ENCODE assay signal across 1 cellular context in the genomic region with DNA sequence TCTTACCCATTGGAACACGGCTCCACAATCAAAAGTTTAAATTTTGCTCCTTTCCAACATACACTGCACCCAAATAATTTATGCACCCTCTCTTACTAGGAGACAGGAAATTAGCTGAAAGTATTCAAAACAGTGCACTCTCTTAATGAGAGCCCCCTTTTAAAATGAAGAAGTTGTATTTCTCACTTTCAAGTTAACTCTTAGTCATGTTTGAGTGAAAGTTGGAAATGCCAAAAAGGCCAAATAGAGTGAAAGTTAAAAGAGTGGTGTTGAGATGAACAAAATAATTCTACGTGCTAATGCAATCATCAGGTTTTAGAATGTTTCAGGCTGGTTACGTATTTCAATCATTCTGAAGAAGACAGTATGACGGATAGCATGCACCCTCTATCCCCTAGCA.
TF ChIP-seq lines count a peak whose summit lies in the region.

No MANE protein-coding gene starts in this region.

TF ChIP-seq in HepG2, 621 proteins besides CTCF, POLR2A, EP300 and RAD21 (continued from another document):
- TF ChIP-seq, protein P1, sequence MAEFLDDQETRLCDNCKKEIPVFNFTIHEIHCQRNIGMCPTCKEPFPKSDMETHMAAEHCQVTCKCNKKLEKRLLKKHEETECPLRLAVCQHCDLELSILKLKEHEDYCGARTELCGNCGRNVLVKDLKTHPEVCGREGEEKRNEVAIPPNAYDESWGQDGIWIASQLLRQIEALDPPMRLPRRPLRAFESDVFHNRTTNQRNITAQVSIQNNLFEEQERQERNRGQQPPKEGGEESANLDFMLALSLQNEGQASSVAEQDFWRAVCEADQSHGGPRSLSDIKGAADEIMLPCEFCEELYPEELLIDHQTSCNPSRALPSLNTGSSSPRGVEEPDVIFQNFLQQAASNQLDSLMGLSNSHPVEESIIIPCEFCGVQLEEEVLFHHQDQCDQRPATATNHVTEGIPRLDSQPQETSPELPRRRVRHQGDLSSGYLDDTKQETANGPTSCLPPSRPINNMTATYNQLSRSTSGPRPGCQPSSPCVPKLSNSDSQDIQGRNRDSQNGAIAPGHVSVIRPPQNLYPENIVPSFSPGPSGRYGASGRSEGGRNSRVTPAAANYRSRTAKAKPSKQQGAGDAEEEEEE (CRISPR knock-in tag; IDR thresholded peaks at IDR 0.05; ENCODE audit: borderline replicate concordance), result no peak
- no peak for TF ChIP-seq ZNF33B (CRISPR knock-in tag; IDR thresholded peaks at IDR 0.05)
- no peak for TF ChIP-seq ETV5 (CRISPR knock-in tag; IDR thresholded peaks at IDR 0.05; ENCODE audit: borderline replicate concordance)
- no peak for TF ChIP-seq JDP2 (CRISPR knock-in tag; IDR thresholded peaks at IDR 0.05; ENCODE audit: borderline replicate concordance)
- no peak for TF ChIP-seq HOXA3 (CRISPR knock-in tag; IDR thresholded peaks at IDR 0.05)
- TF ChIP-seq U2AF1 (optimal IDR thresholded peaks at IDR 0.05; ENCODE audit: low read depth, low read length), result no peak
- no peak for TF ChIP-seq ZNF251 (CRISPR knock-in tag; IDR thresholded peaks at IDR 0.05)
- no peak for TF ChIP-seq ZNF747 (CRISPR knock-in tag; IDR thresholded peaks at IDR 0.05; ENCODE audit: borderline replicate concordance)
- TF ChIP-seq NFE2L2 (IDR thresholded peaks at IDR 0.05; ENCODE audit: low read length), result no peak
- TF ChIP-seq ELF4 (CRISPR knock-in tag; IDR thresholded peaks at IDR 0.05; ENCODE audit: borderline replicate concordance), result no peak
- TF ChIP-seq SOX5 (CRISPR knock-in tag; IDR thresholded peaks at IDR 0.05; ENCODE audit: borderline replicate concordance), result no peak
- TF ChIP-seq, protein P2, sequence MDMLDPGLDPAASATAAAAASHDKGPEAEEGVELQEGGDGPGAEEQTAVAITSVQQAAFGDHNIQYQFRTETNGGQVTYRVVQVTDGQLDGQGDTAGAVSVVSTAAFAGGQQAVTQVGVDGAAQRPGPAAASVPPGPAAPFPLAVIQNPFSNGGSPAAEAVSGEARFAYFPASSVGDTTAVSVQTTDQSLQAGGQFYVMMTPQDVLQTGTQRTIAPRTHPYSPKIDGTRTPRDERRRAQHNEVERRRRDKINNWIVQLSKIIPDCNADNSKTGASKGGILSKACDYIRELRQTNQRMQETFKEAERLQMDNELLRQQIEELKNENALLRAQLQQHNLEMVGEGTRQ (IDR thresholded peaks at IDR 0.05; ENCODE audit: low read depth, low read length), result no peak
- TF ChIP-seq, protein P2 (CRISPR knock-in tag; IDR thresholded peaks at IDR 0.05; ENCODE audit: borderline replicate concordance), result no peak
- no peak for TF ChIP-seq ZNF768 (CRISPR knock-in tag; IDR thresholded peaks at IDR 0.05)
